ENCODE assay signal across 9 cellular contexts in the genomic region with DNA sequence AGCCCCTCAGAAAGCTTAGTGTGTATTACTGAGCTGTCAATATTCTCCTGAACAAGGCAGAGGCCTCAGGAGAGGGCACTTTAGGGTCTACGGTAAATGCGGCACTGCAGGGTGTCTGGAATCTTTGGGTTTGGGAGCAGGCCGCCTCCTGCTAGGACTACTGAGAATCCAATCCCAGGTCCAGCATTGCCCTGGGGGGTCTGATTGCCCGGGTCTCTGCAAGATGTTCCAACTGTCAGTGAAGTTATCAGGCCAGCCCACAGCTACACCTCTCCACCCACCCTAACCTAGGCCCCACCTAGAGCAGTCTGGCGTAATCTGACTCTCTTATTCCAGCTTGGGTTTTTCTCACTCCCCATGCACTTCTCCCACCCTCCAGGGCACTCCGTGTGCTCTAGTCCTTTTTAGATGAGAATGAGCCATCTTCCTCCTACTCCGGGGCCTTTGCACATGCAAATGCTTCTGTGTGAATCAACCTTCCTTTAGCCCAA. TPM values are rescaled to one million over a fixed set of nuclear protein-coding genes. Genes with fewer than 3 reads are reported as not detected.
DNase-seq lines count a peak whose midpoint lies in the region; ATAC-seq and TF ChIP-seq lines count a peak whose summit lies in the region.
"Had no signal": no experiment of that assay in that cellular context is flagged by ENCODE, and none has a peak within 500 bp of the region (broad histone marks: within the 10 kb centered on the region; RNA-seq: fewer than 3 reads in every experiment).

No MANE protein-coding gene starts in this region.

- H3K27me3 Mint-ChIP-seq in activated naive CD4-positive, alpha-beta T cell treated with anti-CD3 and anti-CD28 coated beads for 36 hours (ENCODE audit: low read depth): no peaks in the 10 kb centered on the region

- H3K4me2 ChIP-seq in mesenchymal stem cell (ENCODE audit: low read length, poor library complexity, severe bottlenecking): no peak overlapping the region

- CTCF ChIA-PET in activated naive CD4-positive, alpha-beta T cell treated with anti-CD3 and anti-CD28 coated beads for 36 hours (lab: Charles Lee): interaction anchor here (2.9 to 4.8 kb wide), 2 partner anchors 13 to 18 kb away, joined by 12 to 62 read pairs; no protein-coding TSS in a partner anchor

- peak overlapping the region; percentile 100 for H3K27ac ChIP-seq in ascending aorta
- H3K27ac ChIP-seq in mesenchymal stem cell (ENCODE audit: low read length, poor library complexity, severe bottlenecking): no peak overlapping the region
- H3K27ac ChIP-seq in upper lobe of left lung: peak overlapping the region; percentile 95 to 100 (median 99)
- H3K27ac ChIP-seq in foreskin keratinocyte: no peak overlapping the region

- H3K4ac ChIP-seq in mesenchymal stem cell (ENCODE audit: low read depth in 1 of 2, low read length in 2 of 2): peak overlapping the region; percentile 61 to 94

- peak overlapping the region; percentile 100 for H3K9ac ChIP-seq in mesenchymal stem cell (ENCODE audit: low read length)

- H4K8ac ChIP-seq in mesenchymal stem cell (ENCODE audit: low read length): peak overlapping the region; percentile 45

- H3K9me3 Mint-ChIP-seq in activated naive CD4-positive, alpha-beta T cell treated with anti-CD3 and anti-CD28 coated beads for 36 hours: peaks cover 13% of the 10 kb centered on the region

- H3K4me1 ChIP-seq in ascending aorta (peaks cover 0 to 10% of the 10 kb centered on the region in 2 donors), mesenchymal stem cell (ENCODE audit: control insufficient read depth, insufficient read depth, low read depth, low read length) (peaks cover 10% of the 10 kb centered on the region), upper lobe of left lung (peaks cover 8 to 17% (median 10%) of the 10 kb centered on the region in 4 donors), foreskin keratinocyte (no peaks in the 10 kb centered on the region)

- intact Hi-C loops in activated naive CD4-positive, alpha-beta T cell treated with anti-CD3 and anti-CD28 coated beads for 36 hours (cut with micrococcal nuclease): loop anchor here (2.0 to 10.0 kb wide), 3 partner anchors 44 to 1858 kb away; partner anchors contain the start of genes RAD51B and ZFYVE26
- intact Hi-C loops in ascending aorta (cut with DNase I): no loop called here

- H3K27me3 ChIP-seq in ascending aorta (no peaks in the 10 kb centered on the region), mesenchymal stem cell (ENCODE audit: control insufficient read depth in 1 of 2, insufficient read depth in 1 of 2, low read length in 2 of 2) (no peaks in the 10 kb centered on the region), upper lobe of left lung (no peaks in the 10 kb centered on the region), foreskin keratinocyte (no peaks in the 10 kb centered on the region)

- ATAC-seq in upper lobe of left lung (ENCODE audit: low FRiP score in 2 of 2) (no peak), foreskin keratinocyte (no peak), GM21447 (IDR thresholded peaks at IDR 0.05; ENCODE audit: unreplicated experiment) (no peak)
- ATAC-seq: mucosa of descending colon had no signal

- no peak for TF ChIP-seq EP300 in upper lobe of left lung (IDR thresholded peaks at IDR 0.05)

- peak overlapping the region in 1 of 2 experiments; percentile 60 for H3K14ac ChIP-seq in mesenchymal stem cell (ENCODE audit: low read length in 2 of 2)

- TF ChIP-seq CTCF in ascending aorta (IDR thresholded peaks at IDR 0.05) (no peak), upper lobe of left lung (IDR thresholded peaks at IDR 0.05) (no peak), foreskin keratinocyte (conservative IDR thresholded peaks at IDR 0.05) (no peak)

- no peak overlapping the region for H4K91ac ChIP-seq in mesenchymal stem cell (ENCODE audit: low read length)

- DNase-seq in activated naive CD4-positive, alpha-beta T cell treated with anti-CD3 and anti-CD28 coated beads for 36 hours: no peak
- no peak for DNase-seq in activated naive CD4-positive, alpha-beta T cell (lab: John Stamatoyannopoulos, UW)
- DNase-seq in ascending aorta (ENCODE audit: low spot score in 2 of 2) (peak in 1 of 2 donors; percentile 60), mesenchymal stem cell (no peak), upper lobe of left lung (peak in 1 of 2 donors; percentile 20), foreskin keratinocyte (no peak)
- no peak for DNase-seq in stimulated activated CD4-positive, alpha-beta T cell treated with anti-CD3 and anti-CD28 coated beads, Interleukin-2, amount 100 ng/mL, for 48 hours

- H2BK12ac ChIP-seq in mesenchymal stem cell (ENCODE audit: low read length in 2 of 2): peak overlapping the region; percentile 38 to 94

- H3K36me3 Mint-ChIP-seq in activated naive CD4-positive, alpha-beta T cell treated with anti-CD3 and anti-CD28 coated beads for 36 hours (ENCODE audit: low read depth): peaks cover 17% of the 10 kb centered on the region

- peak overlapping the region in 1 of 2 experiments; percentile 80 for H3K23ac ChIP-seq in mesenchymal stem cell (ENCODE audit: low read length in 2 of 2)

- peak overlapping the region; percentile 11 for H2AFZ ChIP-seq in mesenchymal stem cell (ENCODE audit: low read depth, low read length)

- H3K27ac Mint-ChIP-seq in activated naive CD4-positive, alpha-beta T cell treated with anti-CD3 and anti-CD28 coated beads for 36 hours: peak overlapping the region; percentile 100

- peak overlapping the region; percentile 94 for H2AK5ac ChIP-seq in mesenchymal stem cell (ENCODE audit: low read length, severe bottlenecking)

- peak overlapping the region; percentile 68 to 98 for H3K18ac ChIP-seq in mesenchymal stem cell (ENCODE audit: low read depth in 1 of 2, low read length in 2 of 2)

- H3K79me1 ChIP-seq in mesenchymal stem cell (replicated peaks; ENCODE audit: low read length, poor library complexity, severe bottlenecking): peaks cover 4% of the 10 kb centered on the region

- no peak overlapping the region for H2BK5ac ChIP-seq in mesenchymal stem cell (ENCODE audit: low read depth, low read length, poor library complexity, severe bottlenecking)

- H3K4me3 ChIP-seq in ascending aorta (no peak overlapping the region), mesenchymal stem cell (ENCODE audit: insufficient read depth in 1 of 2, low read depth in 1 of 2, low read length in 2 of 2) (no peak overlapping the region), upper lobe of left lung (no peak overlapping the region)
- H3K4me3 ChIP-seq: mucosa of descending colon had no signal

- H3K4me1 Mint-ChIP-seq in activated naive CD4-positive, alpha-beta T cell treated with anti-CD3 and anti-CD28 coated beads for 36 hours (ENCODE audit: low read depth): peaks cover 53% of the 10 kb centered on the region

- TF ChIP-seq POLR2A in upper lobe of left lung (IDR thresholded peaks at IDR 0.05): no peak

- H3K4me3 Mint-ChIP-seq in activated naive CD4-positive, alpha-beta T cell treated with anti-CD3 and anti-CD28 coated beads for 36 hours: no peak overlapping the region

- peaks cover 6 to 7% of the 10 kb centered on the region in 2 donors for H3K9me3 ChIP-seq in ascending aorta
- peaks cover 16% of the 10 kb centered on the region for H3K9me3 ChIP-seq in mesenchymal stem cell (ENCODE audit: control insufficient read depth, low read length)
- H3K9me3 ChIP-seq in upper lobe of left lung: peaks cover 0 to 5% (median 2%) of the 10 kb centered on the region in 4 donors

- peak overlapping the region; percentile 26 for H2BK15ac ChIP-seq in mesenchymal stem cell (ENCODE audit: low read depth, poor library complexity, severe bottlenecking)

- 42% methylated on average over 7 of the region's 7 CpGs for WGBS in mesenchymal stem cell
- 83 to 88% methylated on average over 6 to 7 of the region's 7 CpGs for WGBS in upper lobe of left lung, 2 donors

- H3K36me3 ChIP-seq in ascending aorta: no peaks in the 10 kb centered on the region
- no peaks in the 10 kb centered on the region for H3K36me3 ChIP-seq in mesenchymal stem cell (ENCODE audit: control insufficient read depth in 1 of 2, insufficient read depth in 2 of 2, low read depth in 1 of 2, low read length in 2 of 2)
- no peaks in the 10 kb centered on the region for H3K36me3 ChIP-seq in upper lobe of left lung

- H2BK120ac ChIP-seq in mesenchymal stem cell (ENCODE audit: low read depth, low read length): peak overlapping the region; percentile 12

RNA-seq across cellular contexts. Expression of gene ZFP36L1, which starts 4.4 kb away (rescaled TPM):
- total RNA-seq in activated naive CD4-positive, alpha-beta T cell treated with anti-CD3 and anti-CD28 coated beads for 36 hours: 10 to 100 TPM; 76.8 to 85.1 TPM
- total RNA-seq in ascending aorta (772 TPM), upper lobe of left lung (100 to 1,000 TPM; 268 to 511 (median 385) TPM), foreskin keratinocyte (169 and 246 TPM in 2 replicates)
- 407 TPM for polyA plus RNA-seq in mesenchymal stem cell (2013, experiment 1 of 2)
- 408 TPM for polyA plus RNA-seq in mesenchymal stem cell (2013, experiment 2 of 2)
- 108 and 116 TPM in 2 replicates for polyA plus RNA-seq in foreskin keratinocyte

Comparison
In these comparisons a context has a peak if more than half of its experiments do, and no peak if none do; other contexts are left out.
1. H3K27ac ChIP-seq: peak in ascending aorta (2 of 2) and upper lobe of left lung (4 of 4); none in mesenchymal stem cell (single experiment) and foreskin keratinocyte (single experiment).